ENCODE assay signal across 8 cellular contexts in the genomic region with DNA sequence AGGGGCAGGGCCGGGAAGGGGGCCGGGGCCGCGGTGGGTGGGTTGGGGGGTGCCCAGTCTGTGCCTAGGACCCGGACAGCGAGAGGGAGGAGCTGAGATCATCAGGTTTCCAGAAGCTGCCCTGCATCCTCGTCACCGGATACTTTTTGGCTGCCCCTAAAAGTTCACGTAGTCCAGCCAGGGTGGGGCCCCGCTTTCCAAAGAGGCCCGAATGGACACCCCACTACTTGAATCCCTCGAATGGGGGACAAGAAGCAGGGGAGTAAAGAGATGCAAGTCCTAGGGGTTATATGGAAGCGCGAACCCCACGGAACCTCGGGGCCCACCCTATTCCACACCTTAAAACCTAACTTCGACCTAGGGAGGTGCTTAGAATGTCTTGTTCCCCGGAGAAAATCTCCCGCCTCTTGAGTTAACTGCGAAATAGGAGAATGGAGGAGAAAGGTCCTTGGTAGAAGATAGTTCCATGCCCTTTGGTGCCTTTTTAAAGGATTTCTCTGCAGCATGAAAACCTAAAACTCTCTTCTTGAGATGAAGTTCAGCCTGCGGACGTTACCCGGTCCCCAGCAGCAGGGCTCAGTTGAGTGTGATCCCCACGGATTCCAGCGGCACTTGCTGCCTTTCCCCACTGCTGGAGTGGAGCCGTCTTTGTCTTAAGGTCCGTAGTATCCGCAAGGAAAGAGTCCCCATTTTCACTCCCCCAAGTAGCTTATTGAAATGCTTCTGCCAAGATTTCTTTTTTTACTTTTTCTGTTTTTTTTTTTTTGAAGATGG. TPM values are rescaled to one million over a fixed set of nuclear protein-coding genes. Genes with fewer than 3 reads are reported as not detected.
DNase-seq lines count a peak whose midpoint lies in the region; ATAC-seq and TF ChIP-seq lines count a peak whose summit lies in the region.

No MANE protein-coding gene starts in this region.

- H3K4me1 Mint-ChIP-seq in T-helper 2 cell treated with Interferon-gamma antibody and Interleukin-4, amounts not matched to agents 5 μg/mL and 100 μg/mL, for 36 hours (ENCODE audit: low read depth): peaks cover 6% of the 10 kb centered on the region

- no peak for TF ChIP-seq EP300 in gastroesophageal sphincter (IDR thresholded peaks at IDR 0.05)

- no peaks in the 10 kb centered on the region for H3K36me3 Mint-ChIP-seq in T-helper 2 cell treated with Interferon-gamma antibody and Interleukin-4, amounts not matched to agents 5 μg/mL and 100 μg/mL, for 36 hours (ENCODE audit: low read depth)

- H3K36me3 ChIP-seq in gastroesophageal sphincter: no peaks in the 10 kb centered on the region
- H3K36me3 ChIP-seq in BE2C: no peaks in the 10 kb centered on the region

- peaks cover 66% of the 10 kb centered on the region for H3K27me3 Mint-ChIP-seq in T-helper 2 cell treated with Interferon-gamma antibody and Interleukin-4, amounts not matched to agents 5 μg/mL and 100 μg/mL, for 36 hours (ENCODE audit: low read depth)

- DNase-seq in GM10266 (ENCODE audit: extremely low spot score) (peak; percentile 42), retina (peak; percentile 36), BE2C (no peak), superior temporal gyrus (ENCODE audit: extremely low spot score) (no peak)
- DNase-seq in T-helper 2 cell treated with Interferon-gamma antibody and Interleukin-4, amounts not matched to agents 5 μg/mL and 100 μg/mL, for 36 hours (ENCODE audit: low spot score): no peak

- ATAC-seq in gastroesophageal sphincter: peak; percentile 6
- ATAC-seq in HG03565 (IDR thresholded peaks at IDR 0.05; ENCODE audit: unreplicated experiment): no peak
- no peak for ATAC-seq in HG03442 (IDR thresholded peaks at IDR 0.05; ENCODE audit: unreplicated experiment)

- H3K27ac ChIP-seq in gastroesophageal sphincter: peak overlapping the region in 3 of 4 donors; percentile 60 to 88 (median 64)

- no peaks in the 10 kb centered on the region for H3K9me3 Mint-ChIP-seq in T-helper 2 cell treated with Interferon-gamma antibody and Interleukin-4, amounts not matched to agents 5 μg/mL and 100 μg/mL, for 36 hours

- WGBS in gastroesophageal sphincter (ENCODE audit: low coverage in 1 of 2), 2 donors: 27 to 51% methylated on average over 6 to 23 of the region's 28 CpGs

- H3K4me3 Mint-ChIP-seq in T-helper 2 cell treated with Interferon-gamma antibody and Interleukin-4, amounts not matched to agents 5 μg/mL and 100 μg/mL, for 36 hours: peak overlapping the region; percentile 64

- no peak overlapping the region for H3K27ac Mint-ChIP-seq in T-helper 2 cell treated with Interferon-gamma antibody and Interleukin-4, amounts not matched to agents 5 μg/mL and 100 μg/mL, for 36 hours

- TF ChIP-seq CTCF in GM10266 (IDR thresholded peaks at IDR 0.05; ENCODE audit: control insufficient read depth, insufficient read depth, low read depth, missing control alignments) (no peak), gastroesophageal sphincter (IDR thresholded peaks at IDR 0.05) (no peak), BE2C (IDR thresholded peaks at IDR 0.05; ENCODE audit: low read depth, low read length) (no peak)

- H3K9me3 ChIP-seq in gastroesophageal sphincter (no peaks in the 10 kb centered on the region), BE2C (no peaks in the 10 kb centered on the region)

- TF ChIP-seq POLR2A in gastroesophageal sphincter (IDR thresholded peaks at IDR 0.05): no peak

- H3K4me1 ChIP-seq in gastroesophageal sphincter: peaks cover 0 to 32% (median 4%) of the 10 kb centered on the region in 3 donors
- H3K4me1 ChIP-seq in BE2C: no peaks in the 10 kb centered on the region

- H3K4me3 ChIP-seq in gastroesophageal sphincter (peak overlapping the region; percentile 85 to 87), BE2C (ENCODE audit: low read depth, low read length) (no peak overlapping the region)

- peaks cover 16% of the 10 kb centered on the region for H3K27me3 ChIP-seq in gastroesophageal sphincter
- H3K27me3 ChIP-seq in BE2C: peaks cover 12% of the 10 kb centered on the region

RNA-seq across cellular contexts. Expression of a gene that starts 2.1 kb away (rescaled TPM):
- 10 to 100 TPM in 2 of 4 donors, 1 to 10 TPM in 2; 9.0 to 11.2 (median 10.1) TPM for total RNA-seq in gastroesophageal sphincter
- polyA plus RNA-seq in BE2C (2012; ENCODE audit: insufficient read depth, insufficient read length, low read depth): 0.22 TPM

Comparison
In these comparisons a context has a peak if more than half of its experiments do, and no peak if none do; other contexts are left out.
1. DNase-seq: peak in GM10266 (single experiment) and retina (single experiment); none in T-helper 2 cell treated with Interferon-gamma antibody and Interleukin-4, amounts not matched to agents 5 μg/mL and 100 μg/mL, for 36 hours (single experiment), BE2C (single experiment) and superior temporal gyrus (single experiment).